1 cellular context compared by ENCODE assay signal in the genomic region with DNA sequence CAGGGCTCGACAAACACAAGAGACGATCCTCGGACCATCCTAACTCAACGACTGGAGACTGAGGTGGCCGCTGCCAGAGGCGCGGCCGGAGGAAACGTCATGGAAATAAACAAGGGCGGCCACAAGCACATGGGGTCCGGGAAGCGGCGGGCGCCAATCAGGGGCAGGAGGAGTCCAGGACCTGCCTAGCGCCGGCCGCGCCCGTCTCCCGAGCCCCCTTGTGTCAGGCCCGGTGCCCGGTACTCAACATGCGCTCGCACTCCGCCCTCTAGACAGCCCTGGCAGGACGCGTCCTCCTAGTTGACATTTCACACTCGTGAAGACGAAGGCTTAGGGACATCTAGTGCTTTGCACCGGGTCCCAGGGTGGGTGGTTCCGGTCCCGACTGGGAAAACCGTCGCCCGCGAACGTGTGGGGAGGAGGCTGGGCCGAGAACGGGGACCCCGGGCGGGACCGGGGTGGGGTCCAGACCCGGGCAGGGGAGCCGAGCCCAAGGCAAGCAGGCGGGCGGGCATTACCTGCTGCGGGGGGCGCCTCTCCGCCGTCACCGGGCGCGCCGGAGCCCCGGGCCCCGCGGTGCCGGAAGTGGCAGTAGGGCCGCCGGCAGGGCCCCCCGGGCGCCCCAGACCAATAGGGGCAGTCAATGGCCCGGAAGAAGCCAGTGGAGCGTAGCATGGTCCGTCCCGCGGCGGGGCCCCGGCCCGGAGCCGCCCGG.
TF ChIP-seq lines count a peak whose summit lies in the region.

No MANE protein-coding gene starts in this region.

TF ChIP-seq in K562, 482 proteins besides CTCF, POLR2A, EP300 and RAD21 (continues in another document):
- TF ChIP-seq ZNF764 (CRISPR knock-in tag; IDR thresholded peaks at IDR 0.05; ENCODE audit: low read depth) (0 out of 2 replicates have a peak, but pooled peaks have one; percentile 13), KDM2B (CRISPR knock-in tag; IDR thresholded peaks at IDR 0.05) (0 out of 2 replicates have a peak, but pooled peaks have one; percentile 33), ZNF280B (CRISPR knock-in tag; IDR thresholded peaks at IDR 0.05) (no peak), FOXA3 (CRISPR knock-in tag; conservative IDR thresholded peaks at IDR 0.05 in 1 of 2, IDR thresholded peaks at IDR 0.05 in 1 of 2) (0 out of 4 replicates have a peak, but pooled peaks of 1 of the 2 experiments have one; percentile 18), HNRNPL (IDR thresholded peaks at IDR 0.05; ENCODE audit: low read depth, low read length) (0 out of 2 replicates have a peak, but pooled peaks have one; percentile 12), RBFOX2 (IDR thresholded peaks at IDR 0.05; ENCODE audit: low read depth, low read length) (no peak; the same call in 1 of the 2 replicates), MYC (IDR thresholded peaks at IDR 0.05; ENCODE audit: low read depth, low read length) (peak; percentile 23; the same call in 1 of the 2 replicates), MYC (CRISPR knock-in tag; IDR thresholded peaks at IDR 0.05; ENCODE audit: borderline replicate concordance, low read depth) (peak; percentile 30; the same call in 1 of the 2 replicates), PHF8 (IDR thresholded peaks at IDR 0.05; ENCODE audit: borderline replicate concordance, low read length) (peak; percentile 87; the same call in 1 of the 2 replicates), GABPA (tag; conservative IDR thresholded peaks at IDR 0.05; ENCODE audit: low read depth) (peak; percentile 82; the same call in 1 of the 2 replicates), SPI1 (IDR thresholded peaks at IDR 0.05; ENCODE audit: borderline replicate concordance, low read depth, low read length) (0 out of 2 replicates have a peak, but pooled peaks have one; percentile 6), ATF1 (CRISPR knock-in tag; IDR thresholded peaks at IDR 0.05) (no peak), ATF1 (tag; IDR thresholded peaks at IDR 0.05) (peak; percentile 61; the same call in 1 of the 2 replicates), NFYB (IDR thresholded peaks at IDR 0.05; ENCODE audit: extremely low read depth, insufficient read length) (peak; percentile 56), PURB (CRISPR knock-in tag; IDR thresholded peaks at IDR 0.05; ENCODE audit: low read depth) (no peak), ZNF232 (CRISPR knock-in tag; IDR thresholded peaks at IDR 0.05) (0 out of 2 replicates have a peak, but pooled peaks have one; percentile 67), TGIF2 (CRISPR knock-in tag; IDR thresholded peaks at IDR 0.05) (peak; percentile 42; the same call in 1 of the 2 replicates), L3MBTL2 (IDR thresholded peaks at IDR 0.05) (no peak), HDAC2 (IDR thresholded peaks at IDR 0.05) (0 out of 2 replicates have a peak, but pooled peaks have one; percentile 19), ELF2 (CRISPR knock-in tag; IDR thresholded peaks at IDR 0.05) (0 out of 2 replicates have a peak, but pooled peaks have one; percentile 42), HNRNPLL (IDR thresholded peaks at IDR 0.05; ENCODE audit: low read depth, low read length, poor library complexity, severe bottlenecking) (peak; percentile 6), PML (IDR thresholded peaks at IDR 0.05; ENCODE audit: low read length) (peak; percentile 19; the same call in 1 of the 2 replicates), RNF219 (CRISPR knock-in tag; IDR thresholded peaks at IDR 0.05) (no peak), HNRNPH1 (optimal IDR thresholded peaks at IDR 0.05; ENCODE audit: low read depth, low read length) (no peak), JUND (IDR thresholded peaks at IDR 0.05; ENCODE audit: borderline replicate concordance, low read depth, low read length) (no peak), JUND (tag; IDR thresholded peaks at IDR 0.05; ENCODE audit: borderline replicate concordance, low read depth, low read length) (no peak), NKRF (IDR thresholded peaks at IDR 0.05; ENCODE audit: borderline replicate concordance) (peak; percentile 76; the same call in 1 of the 2 replicates), CREM (IDR thresholded peaks at IDR 0.05; ENCODE audit: low read depth) (peak; percentile 18; the same call in 1 of the 2 replicates), NELFE (IDR thresholded peaks at IDR 0.05; ENCODE audit: insufficient read depth, insufficient read length) (no peak), ZBTB12 (CRISPR knock-in tag; IDR thresholded peaks at IDR 0.05) (0 out of 2 replicates have a peak, but pooled peaks have one; percentile 14), GATAD2B (IDR thresholded peaks at IDR 0.05; ENCODE audit: borderline replicate concordance) (peak; percentile 85), TEAD1 (CRISPR knock-in tag; IDR thresholded peaks at IDR 0.05) (0 out of 4 replicates have a peak, but pooled peaks of 1 of the 2 experiments have one; percentile 11), TAF1 (IDR thresholded peaks at IDR 0.05; ENCODE audit: control insufficient read depth, extremely low read depth, insufficient read depth, low read length, severe bottlenecking) (peak; percentile 6), KDM5B (IDR thresholded peaks at IDR 0.05; ENCODE audit: insufficient replicate concordance, low read depth, low read length) (peak; percentile 42), HDAC1 (IDR thresholded peaks at IDR 0.05) (peak in 1 of 2 experiments; percentile 53; a peak in 1 of 4 replicates), SIN3A (IDR thresholded peaks at IDR 0.05; ENCODE audit: borderline replicate concordance in 2 of 2, control insufficient read depth in 1 of 2, low read depth in 2 of 2, low read length in 2 of 2) (peak; percentile 28 to 63; a peak in 3 of 4 replicates)
- TF ChIP-seq, protein P1, sequence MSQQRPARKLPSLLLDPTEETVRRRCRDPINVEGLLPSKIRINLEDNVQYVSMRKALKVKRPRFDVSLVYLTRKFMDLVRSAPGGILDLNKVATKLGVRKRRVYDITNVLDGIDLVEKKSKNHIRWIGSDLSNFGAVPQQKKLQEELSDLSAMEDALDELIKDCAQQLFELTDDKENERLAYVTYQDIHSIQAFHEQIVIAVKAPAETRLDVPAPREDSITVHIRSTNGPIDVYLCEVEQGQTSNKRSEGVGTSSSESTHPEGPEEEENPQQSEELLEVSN (IDR thresholded peaks at IDR 0.05; ENCODE audit: borderline replicate concordance in 1 of 2, extremely low read depth in 1 of 2, insufficient read depth in 1 of 2, insufficient read length in 1 of 2, low read depth in 1 of 2, low read length in 1 of 2, poor library complexity in 1 of 2, severe bottlenecking in 1 of 2): peak in 1 of 2 experiments; percentile 20
- TF ChIP-seq, protein P2, sequence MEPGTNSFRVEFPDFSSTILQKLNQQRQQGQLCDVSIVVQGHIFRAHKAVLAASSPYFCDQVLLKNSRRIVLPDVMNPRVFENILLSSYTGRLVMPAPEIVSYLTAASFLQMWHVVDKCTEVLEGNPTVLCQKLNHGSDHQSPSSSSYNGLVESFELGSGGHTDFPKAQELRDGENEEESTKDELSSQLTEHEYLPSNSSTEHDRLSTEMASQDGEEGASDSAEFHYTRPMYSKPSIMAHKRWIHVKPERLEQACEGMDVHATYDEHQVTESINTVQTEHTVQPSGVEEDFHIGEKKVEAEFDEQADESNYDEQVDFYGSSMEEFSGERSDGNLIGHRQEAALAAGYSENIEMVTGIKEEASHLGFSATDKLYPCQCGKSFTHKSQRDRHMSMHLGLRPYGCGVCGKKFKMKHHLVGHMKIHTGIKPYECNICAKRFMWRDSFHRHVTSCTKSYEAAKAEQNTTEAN (CRISPR knock-in tag; IDR thresholded peaks at IDR 0.05): 0 out of 2 replicates have a peak, but pooled peaks have one; percentile 59
- TF ChIP-seq, protein P3, sequence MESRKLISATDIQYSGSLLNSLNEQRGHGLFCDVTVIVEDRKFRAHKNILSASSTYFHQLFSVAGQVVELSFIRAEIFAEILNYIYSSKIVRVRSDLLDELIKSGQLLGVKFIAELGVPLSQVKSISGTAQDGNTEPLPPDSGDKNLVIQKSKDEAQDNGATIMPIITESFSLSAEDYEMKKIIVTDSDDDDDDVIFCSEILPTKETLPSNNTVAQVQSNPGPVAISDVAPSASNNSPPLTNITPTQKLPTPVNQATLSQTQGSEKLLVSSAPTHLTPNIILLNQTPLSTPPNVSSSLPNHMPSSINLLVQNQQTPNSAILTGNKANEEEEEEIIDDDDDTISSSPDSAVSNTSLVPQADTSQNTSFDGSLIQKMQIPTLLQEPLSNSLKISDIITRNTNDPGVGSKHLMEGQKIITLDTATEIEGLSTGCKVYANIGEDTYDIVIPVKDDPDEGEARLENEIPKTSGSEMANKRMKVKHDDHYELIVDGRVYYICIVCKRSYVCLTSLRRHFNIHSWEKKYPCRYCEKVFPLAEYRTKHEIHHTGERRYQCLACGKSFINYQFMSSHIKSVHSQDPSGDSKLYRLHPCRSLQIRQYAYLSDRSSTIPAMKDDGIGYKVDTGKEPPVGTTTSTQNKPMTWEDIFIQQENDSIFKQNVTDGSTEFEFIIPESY (CRISPR knock-in tag; IDR thresholded peaks at IDR 0.05): 0 out of 2 replicates have a peak, but pooled peaks have one; percentile 33
- TF ChIP-seq, protein P4, sequence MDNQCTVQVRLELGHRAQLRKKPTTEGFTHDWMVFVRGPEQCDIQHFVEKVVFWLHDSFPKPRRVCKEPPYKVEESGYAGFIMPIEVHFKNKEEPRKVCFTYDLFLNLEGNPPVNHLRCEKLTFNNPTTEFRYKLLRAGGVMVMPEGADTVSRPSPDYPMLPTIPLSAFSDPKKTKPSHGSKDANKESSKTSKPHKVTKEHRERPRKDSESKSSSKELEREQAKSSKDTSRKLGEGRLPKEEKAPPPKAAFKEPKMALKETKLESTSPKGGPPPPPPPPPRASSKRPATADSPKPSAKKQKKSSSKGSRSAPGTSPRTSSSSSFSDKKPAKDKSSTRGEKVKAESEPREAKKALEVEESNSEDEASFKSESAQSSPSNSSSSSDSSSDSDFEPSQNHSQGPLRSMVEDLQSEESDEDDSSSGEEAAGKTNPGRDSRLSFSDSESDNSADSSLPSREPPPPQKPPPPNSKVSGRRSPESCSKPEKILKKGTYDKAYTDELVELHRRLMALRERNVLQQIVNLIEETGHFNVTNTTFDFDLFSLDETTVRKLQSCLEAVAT (IDR thresholded peaks at IDR 0.05): no peak
- TF ChIP-seq, protein P5, sequence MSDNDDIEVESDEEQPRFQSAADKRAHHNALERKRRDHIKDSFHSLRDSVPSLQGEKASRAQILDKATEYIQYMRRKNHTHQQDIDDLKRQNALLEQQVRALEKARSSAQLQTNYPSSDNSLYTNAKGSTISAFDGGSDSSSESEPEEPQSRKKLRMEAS (CRISPR knock-in tag; IDR thresholded peaks at IDR 0.05): peak; percentile 74
- TF ChIP-seq, protein P6, sequence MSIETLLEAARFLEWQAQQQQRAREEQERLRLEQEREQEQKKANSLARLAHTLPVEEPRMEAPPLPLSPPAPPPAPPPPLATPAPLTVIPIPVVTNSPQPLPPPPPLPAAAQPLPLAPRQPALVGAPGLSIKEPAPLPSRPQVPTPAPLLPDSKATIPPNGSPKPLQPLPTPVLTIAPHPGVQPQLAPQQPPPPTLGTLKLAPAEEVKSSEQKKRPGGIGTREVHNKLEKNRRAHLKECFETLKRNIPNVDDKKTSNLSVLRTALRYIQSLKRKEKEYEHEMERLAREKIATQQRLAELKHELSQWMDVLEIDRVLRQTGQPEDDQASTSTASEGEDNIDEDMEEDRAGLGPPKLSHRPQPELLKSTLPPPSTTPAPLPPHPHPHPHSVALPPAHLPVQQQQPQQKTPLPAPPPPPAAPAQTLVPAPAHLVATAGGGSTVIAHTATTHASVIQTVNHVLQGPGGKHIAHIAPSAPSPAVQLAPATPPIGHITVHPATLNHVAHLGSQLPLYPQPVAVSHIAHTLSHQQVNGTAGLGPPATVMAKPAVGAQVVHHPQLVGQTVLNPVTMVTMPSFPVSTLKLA (conservative IDR thresholded peaks at IDR 0.05): peak; percentile 97 to 98
